Comparison of ENCODE assay signal across 20 cellular contexts in the genomic region with DNA sequence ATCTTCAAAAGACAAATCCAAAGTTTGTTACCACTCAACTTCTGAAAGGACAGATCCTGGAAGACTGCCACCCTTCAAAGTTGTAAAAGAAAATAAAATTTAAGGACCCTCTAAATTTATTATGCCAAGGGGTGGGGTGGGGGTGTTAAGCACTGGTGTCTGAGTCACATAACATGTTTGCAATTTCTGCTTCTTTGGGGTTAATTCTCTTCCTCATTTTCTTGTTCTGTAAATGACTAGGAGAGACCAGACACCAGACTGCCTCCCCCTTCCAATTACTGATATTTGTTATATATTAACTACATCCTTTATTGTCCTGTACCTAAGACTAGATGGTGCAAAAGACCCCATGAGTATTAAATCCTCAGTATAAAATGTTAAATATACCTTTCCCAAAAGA.
"Had no signal": no experiment of that assay in that cellular context is flagged by ENCODE, and none has a peak within 500 bp of the region (broad histone marks: within the 10 kb centered on the region; RNA-seq: fewer than 3 reads in every experiment).

No MANE protein-coding gene starts in this region.

- H3K36me3 ChIP-seq: breast epithelium, left ventricle myocardium inferior, right atrium auricular region, spleen, transverse colon had no signal

- H3K4me1 ChIP-seq: breast epithelium, gastroesophageal sphincter, left ventricle myocardium inferior, right atrium auricular region, spleen, testis, transverse colon had no signal

- ATAC-seq: activated CD4-positive, alpha-beta T cell treated with anti-CD3 and anti-CD28 coated beads for 36 hours; activated CD8-positive, alpha-beta memory T cell treated with anti-CD3 and anti-CD28 coated beads, Interleukin-2, amount 10 ng/mL, durations not matched to agents 7 days and 5 days; activated CD8-positive, alpha-beta T cell treated with anti-CD3 and anti-CD28 coated beads, Interleukin-2, amount 10 ng/mL, durations not matched to agents 7 days and 5 days; activated naive CD4-positive, alpha-beta T cell treated with anti-CD3 and anti-CD28 coated beads, Interleukin-2, amount 50 U/mL, for 72 hours; gastroesophageal sphincter; natural killer cell; stimulated activated naive CD8-positive, alpha-beta T cell treated with anti-CD3 and anti-CD28 coated beads, Interleukin-15, Interleukin-2, amounts not matched to agents 100 U/mL and 50 U/mL, for 24 hours had no signal

- H3K4me3 ChIP-seq: breast epithelium, gastroesophageal sphincter, hepatocyte, left ventricle myocardium inferior, lung, right atrium auricular region, spleen, testis, transverse colon had no signal

- DNase-seq: activated CD4-positive, alpha-beta T cell treated with anti-CD3 and anti-CD28 coated beads for 36 hours; activated CD4-positive, CD25-positive, alpha-beta regulatory T cell; activated CD8-positive, alpha-beta memory T cell treated with anti-CD3 and anti-CD28 coated beads, Interleukin-2, amount 10 ng/mL, durations not matched to agents 7 days and 5 days; activated CD8-positive, alpha-beta T cell treated with anti-CD3 and anti-CD28 coated beads, Interleukin-2, amount 10 ng/mL, durations not matched to agents 7 days and 5 days; activated T-cell treated with anti-CD3 and anti-CD28 coated beads, Interleukin-2, amount 50 U/mL, for 48 hours; central memory CD4-positive, alpha-beta T cell; islet precursor cell; left ventricle myocardium inferior; mesendoderm; natural killer cell; spleen; stimulated activated naive CD8-positive, alpha-beta T cell treated with anti-CD3 and anti-CD28 coated beads, Interleukin-15, Interleukin-2, amounts not matched to agents 100 U/mL and 50 U/mL, for 24 hours; testis; transverse colon had no signal

- H3K27me3 ChIP-seq: breast epithelium, gastroesophageal sphincter, hepatocyte, right atrium auricular region, spleen, testis, transverse colon had no signal

- H3K9me3 ChIP-seq: breast epithelium, gastroesophageal sphincter, left ventricle myocardium inferior, right atrium auricular region, spleen, testis, transverse colon had no signal
